In the genomic region with DNA sequence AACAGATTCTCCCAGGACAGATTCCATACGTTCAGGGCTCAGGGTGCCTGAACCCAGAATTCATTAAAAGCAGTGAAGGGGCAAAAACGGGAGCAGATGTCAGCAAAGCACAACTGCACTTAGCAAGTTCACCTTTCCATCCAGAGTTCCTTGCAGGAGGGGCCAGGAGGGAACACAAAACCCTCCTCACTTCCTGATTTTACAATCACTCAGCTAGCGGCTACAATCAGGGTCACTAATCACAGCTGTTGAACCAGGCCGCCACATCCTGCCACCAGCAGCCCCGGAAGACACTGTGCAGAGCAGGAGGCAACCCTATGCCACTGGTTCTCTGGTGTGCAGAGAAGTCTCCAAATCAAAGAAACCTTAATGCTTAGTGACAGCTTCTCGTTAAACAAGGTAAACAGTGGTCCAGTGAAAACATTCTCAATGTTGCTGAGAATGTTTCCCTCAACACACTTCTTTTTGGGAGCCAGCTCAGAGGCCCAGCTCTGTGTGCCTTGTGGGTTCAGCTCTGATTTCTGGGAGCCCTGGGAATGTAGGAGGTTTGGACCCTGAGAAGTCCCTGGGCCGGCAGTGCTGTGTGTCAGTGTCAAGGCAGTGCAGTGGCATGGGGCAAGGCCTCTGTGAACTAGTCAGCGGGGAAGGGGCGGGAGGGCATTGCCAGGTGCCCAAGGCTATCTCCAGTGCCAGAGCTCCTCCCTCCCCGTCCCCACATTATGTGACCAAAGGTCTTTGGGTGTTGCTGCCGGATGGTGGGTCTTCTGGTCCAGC, we compare ENCODE assay signal across 8 cellular contexts. TPM values are rescaled to one million over a fixed set of nuclear protein-coding genes. Genes with fewer than 3 reads are reported as not detected.
A peak's percentile ranks its signal among the peaks of the same experiment; 100 is the strongest.
DNase-seq lines count a peak whose midpoint lies in the region; ATAC-seq and TF ChIP-seq lines count a peak whose summit lies in the region.

No MANE protein-coding gene starts in this region.

- peak; percentile 47 to 77 (median 66) for DNase-seq in CD4-positive, alpha-beta T cell
- DNase-seq in SJSA1 (ENCODE audit: low read depth in 1 of 2, low spot score in 2 of 2) (peak; percentile 60 to 66), iris pigment epithelial cell (ENCODE audit: low read depth) (peak; percentile 49), NCI-H2196 (lab: John Stamatoyannopoulos, UW; ENCODE audit: unreplicated experiment) (no peak)
- DNase-seq in stimulated activated CD8-positive, alpha-beta memory T cell treated with anti-CD3 and anti-CD28 coated beads, Interleukin-4, amount 100 ng/mL, for 48 hours: peak; percentile 77

- no peaks in the 10 kb centered on the region for H3K36me3 ChIP-seq in SJSA1

- no peaks in the 10 kb centered on the region for H3K9me3 ChIP-seq in CD4-positive, alpha-beta T cell (ENCODE audit: control insufficient read depth, low read length)
- no peaks in the 10 kb centered on the region for H3K9me3 ChIP-seq in SJSA1 (replicated peaks)

- POLR2A ChIA-PET in CD4-positive, alpha-beta T cell (lab: Charles Lee): interaction anchor here (0.6 to 6.1 kb wide), 43 partner anchors 8 to 736 kb away, joined by 3 to 155 read pairs (median 8); partner anchors contain the start of genes ARF6, KLHDC2, L2HGDH and MGAT2

- intact Hi-C loops in CD4-positive, alpha-beta T cell (cut with DNase I, micrococcal nuclease): loop anchor here (1.0 to 5.0 kb wide), 11 partner anchors 17 to 199 kb away; partner anchors contain the start of gene ARF6 (in 1 of the 2)

- peak overlapping the region; percentile 94 for H3K27ac ChIP-seq in CD4-positive, alpha-beta T cell (ENCODE audit: low read depth, low read length)
- H3K27ac ChIP-seq in SJSA1: peak overlapping the region; percentile 96

- H3K9me3 Mint-ChIP-seq in CD4-positive, alpha-beta T cell: no peaks in the 10 kb centered on the region
- no peaks in the 10 kb centered on the region for H3K9me3 Mint-ChIP-seq in activated naive CD8-positive, alpha-beta T cell (ENCODE audit: low read depth)

- ATAC-seq in CD4-positive, alpha-beta T cell (ENCODE audit: poor library complexity): peak; percentile 55
- ATAC-seq in GM19328 (IDR thresholded peaks at IDR 0.05; ENCODE audit: unreplicated experiment): peak; percentile 62
- ATAC-seq in HG03378 (IDR thresholded peaks at IDR 0.05; ENCODE audit: unreplicated experiment): peak; percentile 35

- no peak overlapping the region for H3K4me3 ChIP-seq in SJSA1

- H3K4me1 ChIP-seq in SJSA1 (replicated peaks): peaks cover 40% of the 10 kb centered on the region

- H3K27me3 Mint-ChIP-seq in CD4-positive, alpha-beta T cell: no peaks in the 10 kb centered on the region
- no peaks in the 10 kb centered on the region for H3K27me3 Mint-ChIP-seq in activated naive CD8-positive, alpha-beta T cell

- peak overlapping the region; percentile 84 for H3K4me3 Mint-ChIP-seq in CD4-positive, alpha-beta T cell
- H3K4me3 Mint-ChIP-seq in activated naive CD8-positive, alpha-beta T cell: peak overlapping the region; percentile 93

- no peaks in the 10 kb centered on the region for H3K27me3 ChIP-seq in CD4-positive, alpha-beta T cell (ENCODE audit: control insufficient read depth, insufficient read depth, low read length)
- no peaks in the 10 kb centered on the region for H3K27me3 ChIP-seq in SJSA1 (replicated peaks)

- H3K27ac Mint-ChIP-seq in CD4-positive, alpha-beta T cell: peak overlapping the region; percentile 91
- H3K27ac Mint-ChIP-seq in activated naive CD8-positive, alpha-beta T cell: peak overlapping the region; percentile 100

- TF ChIP-seq CTCF in CD4-positive, alpha-beta T cell (IDR thresholded peaks at IDR 0.05): no peak

- CTCF ChIA-PET in CD4-positive, alpha-beta T cell (lab: Charles Lee): interaction anchor here (0.7 to 6.1 kb wide), 23 partner anchors 17 to 209 kb away, joined by 3 to 33 read pairs (median 6); partner anchors contain the start of genes ARF6 and NEMF

- H3K4me1 Mint-ChIP-seq in CD4-positive, alpha-beta T cell (ENCODE audit: low read depth): peaks cover 77% of the 10 kb centered on the region
- H3K4me1 Mint-ChIP-seq in activated naive CD8-positive, alpha-beta T cell (ENCODE audit: low read depth): peaks cover 85% of the 10 kb centered on the region

- no peaks in the 10 kb centered on the region for H3K36me3 Mint-ChIP-seq in CD4-positive, alpha-beta T cell (ENCODE audit: low read depth)
- no peaks in the 10 kb centered on the region for H3K36me3 Mint-ChIP-seq in activated naive CD8-positive, alpha-beta T cell

RNA-seq across cellular contexts. Expression of gene VCPKMT, which starts 54.5 kb away (rescaled TPM):
- 10 to 100 TPM; 30.4 to 32.4 TPM for total RNA-seq in CD4-positive, alpha-beta T cell
- total RNA-seq in SJSA1 (2014; rRNA removed; shearing (Covaris generic)): 12.0 and 13.4 TPM in 2 replicates
